Comparison of ENCODE assay signal across 21 cellular contexts in the genomic region with DNA sequence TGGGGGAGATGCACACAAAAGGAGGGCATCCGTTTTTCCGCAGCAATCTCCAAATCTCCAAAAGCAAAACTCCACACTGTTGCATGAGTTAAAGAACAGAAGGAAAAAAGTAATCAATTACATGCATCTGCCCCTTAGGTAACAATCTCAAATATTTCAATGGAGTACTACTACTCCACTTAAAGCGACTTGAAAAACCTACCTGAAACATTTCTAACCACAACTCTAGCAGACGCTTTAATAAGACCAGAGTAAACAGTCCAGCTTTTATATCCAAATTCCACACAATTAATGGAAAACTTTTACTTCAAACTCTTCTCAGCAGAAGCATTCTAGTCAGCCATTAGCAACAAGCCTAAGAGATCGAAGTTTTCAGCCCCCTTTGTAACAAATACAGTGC. TPM values are rescaled to one million over a fixed set of nuclear protein-coding genes. Genes with fewer than 3 reads are reported as not detected.
DNase-seq lines count a peak whose midpoint lies in the region; ATAC-seq, FAIRE-seq and TF ChIP-seq lines count a peak whose summit lies in the region.
"Had no signal": no experiment of that assay in that cellular context is flagged by ENCODE, and none has a peak within 500 bp of the region (broad histone marks: within the 10 kb centered on the region; RNA-seq: fewer than 3 reads in every experiment).

No MANE protein-coding gene starts in this region.

- no peak overlapping the region for H2AFZ ChIP-seq in astrocyte (ENCODE audit: low read depth, low read length)

- no peak overlapping the region for H3K4me3 Mint-ChIP-seq in activated naive CD8-positive, alpha-beta T cell
- H3K4me3 Mint-ChIP-seq in activated naive CD8-positive, alpha-beta T cell treated with anti-CD3 and anti-CD28 coated beads, Interleukin-2, amount 50 U/mL, for 24 hours: no peak overlapping the region
- H3K4me3 Mint-ChIP-seq in astrocyte (ENCODE audit: unreplicated experiment) (peak overlapping the region; percentile 17), naive B cell (no peak overlapping the region)

- H4K20me1 ChIP-seq in astrocyte (ENCODE audit: insufficient read depth, low read length): peaks cover 73% of the 10 kb centered on the region

- no peak for FAIRE-seq in astrocyte (lab: Jason Lieb, UNC)
- FAIRE-seq: G401.6, H1 had no signal

- H3K4me1 Mint-ChIP-seq in activated naive CD8-positive, alpha-beta T cell (ENCODE audit: low read depth): peaks cover 37% of the 10 kb centered on the region
- H3K4me1 Mint-ChIP-seq in activated naive CD8-positive, alpha-beta T cell treated with anti-CD3 and anti-CD28 coated beads, Interleukin-2, amount 50 U/mL, for 24 hours: peaks cover 24% of the 10 kb centered on the region
- H3K4me1 Mint-ChIP-seq in astrocyte (ENCODE audit: low read depth, unreplicated experiment) (peaks cover 13% of the 10 kb centered on the region), naive B cell (peaks cover 20 to 38% (median 29%) of the 10 kb centered on the region in 3 donors)

- peak overlapping the region; percentile 22 for H3K27ac Mint-ChIP-seq in activated naive CD8-positive, alpha-beta T cell
- no peak overlapping the region for H3K27ac Mint-ChIP-seq in activated naive CD8-positive, alpha-beta T cell treated with anti-CD3 and anti-CD28 coated beads, Interleukin-2, amount 50 U/mL, for 24 hours
- no peak overlapping the region for H3K27ac Mint-ChIP-seq in astrocyte (ENCODE audit: unreplicated experiment)
- peak overlapping the region in 4 of 6 donors; percentile 15 to 72 (median 21) for H3K27ac Mint-ChIP-seq in naive B cell

- H3K4me1 ChIP-seq in astrocyte (ENCODE audit: insufficient read depth, low read length): no peaks in the 10 kb centered on the region

- H3K4me2 ChIP-seq in astrocyte (ENCODE audit: low read length): no peak overlapping the region

- in situ Hi-C loops in GM13977 (cut with MboI; ENCODE audit: low pct_unique_long_range_greater_than_20kb, low sequenced_read_pairs, unreplicated experiment): no loop called here

- peaks cover 89% of the 10 kb centered on the region for H3K79me2 ChIP-seq in astrocyte (ENCODE audit: insufficient read depth, low read length)

- no peaks in the 10 kb centered on the region for H3K27me3 Mint-ChIP-seq in activated naive CD8-positive, alpha-beta T cell
- no peaks in the 10 kb centered on the region for H3K27me3 Mint-ChIP-seq in activated naive CD8-positive, alpha-beta T cell treated with anti-CD3 and anti-CD28 coated beads, Interleukin-2, amount 50 U/mL, for 24 hours
- H3K27me3 Mint-ChIP-seq in astrocyte (ENCODE audit: low read depth, unreplicated experiment): no peaks in the 10 kb centered on the region
- H3K27me3 Mint-ChIP-seq in naive B cell: no peaks in the 10 kb centered on the region

- H3K27ac ChIP-seq in astrocyte (ENCODE audit: low read depth, low read length): no peak overlapping the region
- H3K27ac ChIP-seq: C4-2B had no signal

- H3K36me3 Mint-ChIP-seq in activated naive CD8-positive, alpha-beta T cell: no peaks in the 10 kb centered on the region
- H3K36me3 Mint-ChIP-seq in activated naive CD8-positive, alpha-beta T cell treated with anti-CD3 and anti-CD28 coated beads, Interleukin-2, amount 50 U/mL, for 24 hours (ENCODE audit: low read depth): peaks cover 18% of the 10 kb centered on the region
- peaks cover 11% of the 10 kb centered on the region for H3K36me3 Mint-ChIP-seq in astrocyte (ENCODE audit: low read depth, unreplicated experiment)
- H3K36me3 Mint-ChIP-seq in naive B cell: peaks cover 0 to 8% of the 10 kb centered on the region in 2 donors

- H3K9me3 ChIP-seq in astrocyte (ENCODE audit: insufficient read depth, low read depth, low read length): no peaks in the 10 kb centered on the region
- H3K9me3 ChIP-seq: Caco-2, MG63 had no signal

- ATAC-seq in activated naive CD8-positive, alpha-beta T cell treated with anti-CD3 and anti-CD28 coated beads, Interleukin-2, amount 50 U/mL, for 24 hours: no peak
- ATAC-seq in naive B cell (ENCODE audit: low read depth in 2 of 2): no peak
- ATAC-seq in GM18867 (IDR thresholded peaks at IDR 0.05; ENCODE audit: unreplicated experiment): no peak
- ATAC-seq: PC-3 had no signal

- H3K4me3 ChIP-seq in astrocyte (ENCODE audit: insufficient read depth, low read depth, low read length): no peak overlapping the region
- H3K4me3 ChIP-seq: MG63 had no signal

- no peaks in the 10 kb centered on the region for H3K27me3 ChIP-seq in astrocyte (ENCODE audit: insufficient read depth, low read length)
- H3K27me3 ChIP-seq: MG63 had no signal

- no peaks in the 10 kb centered on the region for H3K36me3 ChIP-seq in astrocyte (ENCODE audit: insufficient read depth, low read length)

- DNase-seq in activated naive CD8-positive, alpha-beta T cell treated with anti-CD3 and anti-CD28 coated beads, Interleukin-2, amount 50 U/mL, for 24 hours: no peak
- DNase-seq in astrocyte (ENCODE audit: low read depth) (no peak), naive B cell (no peak), GM13977 (ENCODE audit: low spot score) (no peak)
- DNase-seq in activated naive CD4-positive, alpha-beta T cell (lab: John Stamatoyannopoulos, UW): no peak
- DNase-seq: Caco-2, Kasumi-1, MG63, NCI-H1048, NCI-H1436, NCI-H1930, NCI-H226, NCI-H524, PC-3, RPMI8226, SHP77 treated with DMSO at 0.1 percent for 48 hours had no signal

- no peak overlapping the region for H3K9ac ChIP-seq in astrocyte (ENCODE audit: low read length)

- H3K9me3 Mint-ChIP-seq in activated naive CD8-positive, alpha-beta T cell (ENCODE audit: low read depth): no peaks in the 10 kb centered on the region
- no peaks in the 10 kb centered on the region for H3K9me3 Mint-ChIP-seq in activated naive CD8-positive, alpha-beta T cell treated with anti-CD3 and anti-CD28 coated beads, Interleukin-2, amount 50 U/mL, for 24 hours
- no peaks in the 10 kb centered on the region for H3K9me3 Mint-ChIP-seq in astrocyte (ENCODE audit: unreplicated experiment)
- no peaks in the 10 kb centered on the region for H3K9me3 Mint-ChIP-seq in naive B cell

- no peak for TF ChIP-seq CTCF in astrocyte (IDR thresholded peaks at IDR 0.05; ENCODE audit: insufficient read depth, low read depth, low read length)
- no peak for TF ChIP-seq CTCF in GM13977 (IDR thresholded peaks at IDR 0.05; ENCODE audit: extremely low read depth, insufficient read depth, missing control alignments)

RNA-seq across cellular contexts. Expression of a gene that starts 29.9 kb away (rescaled TPM):
- total RNA-seq in astrocyte: 106 and 121 TPM in 2 replicates
- polyA plus RNA-seq in naive B cell (ENCODE audit: low read depth in 6 of 6): 10 to 100 TPM in 4 of 6 donors, 1 to 10 TPM in 2; 5.6 to 17.6 (median 14.8) TPM

RNA-seq across cellular contexts. Expression of a gene that starts 54.3 kb away (rescaled TPM):
- total RNA-seq in astrocyte: 5.4 and 5.6 TPM in 2 replicates
- 1 to 10 TPM; 1.1 to 6.6 (median 4.0) TPM for polyA plus RNA-seq in naive B cell (ENCODE audit: low read depth in 6 of 6)

Comparison
In these comparisons a context has a peak if more than half of its experiments do, and no peak if none do; other contexts are left out.
1. H3K27ac Mint-ChIP-seq: peak in activated naive CD8-positive, alpha-beta T cell (single experiment) and naive B cell (4 of 6); none in activated naive CD8-positive, alpha-beta T cell treated with anti-CD3 and anti-CD28 coated beads, Interleukin-2, amount 50 U/mL, for 24 hours (single experiment) and astrocyte (single experiment).